ENCODE assay signal across 16 cellular contexts in the genomic region with DNA sequence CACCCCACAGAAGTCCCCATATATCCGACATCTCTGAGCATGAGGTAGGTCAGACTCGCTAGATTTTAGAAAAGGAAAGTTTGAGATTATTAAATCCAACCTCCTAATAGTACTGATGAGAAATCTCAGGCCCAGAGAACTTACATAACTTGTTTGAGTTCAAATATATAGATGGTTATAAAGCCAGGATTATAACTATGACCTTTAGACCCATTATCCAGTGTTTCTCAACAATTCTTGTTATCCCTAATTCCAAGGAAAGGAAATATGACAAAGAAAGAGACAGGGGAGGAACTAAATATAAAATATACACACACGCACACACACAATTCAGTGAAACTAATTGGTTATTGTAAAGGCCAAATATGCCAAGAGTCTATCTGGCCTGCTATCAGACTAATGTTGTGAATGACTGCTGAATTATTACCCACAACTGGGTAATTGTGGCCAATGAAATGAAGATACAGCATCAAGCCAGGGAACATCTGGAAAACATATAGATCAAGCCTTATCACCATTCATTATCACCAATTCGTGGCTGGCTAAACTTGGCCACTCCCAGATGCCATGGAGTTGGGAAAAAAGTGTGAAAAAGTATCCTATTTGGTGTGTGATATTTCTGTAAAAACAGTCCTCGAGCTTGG.
"Had no signal": no experiment of that assay in that cellular context is flagged by ENCODE, and none has a peak within 500 bp of the region (broad histone marks: within the 10 kb centered on the region; RNA-seq: fewer than 3 reads in every experiment).

No MANE protein-coding gene starts in this region.

- H3K27ac ChIP-seq: esophagus squamous epithelium, heart left ventricle, neural progenitor cell, testis, WERI-Rb-1 had no signal

- H3K9ac ChIP-seq: neural progenitor cell had no signal

- H3K9me3 ChIP-seq: testis had no signal

- DNase-seq: activated CD4-positive, alpha-beta T cell treated with anti-CD3 and anti-CD28 coated beads for 1 hour; activated CD4-positive, alpha-beta T cell treated with anti-CD3 and anti-CD28 coated beads, Interleukin-2, amount 50 U/mL, for 1 hour; activated CD8-positive, alpha-beta T cell treated with anti-CD3 and anti-CD28 coated beads, Interleukin-2, amount 10 ng/mL, durations not matched to agents 7 days and 5 days; cortex of kidney; endodermal cell; esophagus squamous epithelium; heart left ventricle; islet precursor cell; left cardiac atrium; naive thymus-derived CD8-positive, alpha-beta T cell; posterior cingulate gyrus; stimulated activated naive CD4-positive, alpha-beta T cell; testis; WERI-Rb-1 had no signal

- H3K27me3 ChIP-seq: esophagus squamous epithelium, heart left ventricle, neural progenitor cell, testis had no signal

- ATAC-seq: activated CD8-positive, alpha-beta T cell treated with anti-CD3 and anti-CD28 coated beads, Interleukin-2, amount 10 ng/mL, durations not matched to agents 7 days and 5 days; naive thymus-derived CD8-positive, alpha-beta T cell; sciatic nerve had no signal

- H3K4me2 ChIP-seq: neural progenitor cell had no signal

- H3K4me1 ChIP-seq: heart left ventricle, neural progenitor cell, testis had no signal

- H3K4me3 ChIP-seq: esophagus squamous epithelium, heart left ventricle, neural progenitor cell, testis had no signal

- H2AFZ ChIP-seq: neural progenitor cell had no signal

- H3K36me3 ChIP-seq: esophagus squamous epithelium, heart left ventricle, neural progenitor cell, WERI-Rb-1 had no signal
